7 cellular contexts compared by ENCODE assay signal in the genomic region with DNA sequence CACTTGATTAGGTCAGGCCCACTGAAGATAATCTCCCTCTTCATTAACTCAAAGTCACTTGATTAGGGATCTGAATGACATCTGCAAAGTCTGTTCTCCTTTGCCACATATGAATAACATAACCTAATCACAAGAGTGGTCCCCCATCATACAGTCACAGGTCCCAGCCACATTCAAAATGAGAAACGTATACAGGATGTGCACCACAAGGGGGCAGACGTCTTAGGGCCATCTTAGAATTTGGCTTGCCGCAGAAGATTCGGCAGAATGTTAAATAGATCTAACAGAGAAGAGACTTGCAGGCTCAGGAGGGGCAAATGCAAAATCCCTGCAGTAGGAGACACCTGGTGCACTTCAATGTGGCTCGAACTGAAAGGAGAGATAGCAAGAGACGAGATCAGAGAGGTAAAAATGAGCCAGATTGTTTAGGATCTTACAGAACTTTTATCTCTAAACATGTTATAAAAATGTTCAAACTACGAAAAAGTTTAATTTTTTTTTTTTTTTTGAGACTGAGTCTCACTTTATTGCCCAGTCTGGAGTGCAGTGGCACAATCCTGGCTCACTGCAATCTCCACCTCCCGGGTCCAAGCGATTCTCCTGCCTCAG. TPM values are rescaled to one million over a fixed set of nuclear protein-coding genes. Genes with fewer than 3 reads are reported as not detected.
DNase-seq lines count a peak whose midpoint lies in the region; ATAC-seq and TF ChIP-seq lines count a peak whose summit lies in the region.

No MANE protein-coding gene starts in this region.

- intact Hi-C loops in spleen (cut with DNase I; ENCODE audit: low total_unique reads): no loop called here

- peak; percentile 55 for DNase-seq in GM13976 (ENCODE audit: low spot score)
- DNase-seq in RKO (ENCODE audit: low spot score): peak; percentile 49
- peak; percentile 47 for DNase-seq in activated T-helper 9 cell treated with anti-CD3 and anti-CD28 coated beads, Interleukin-2, amount 50 U/mL, for 16 hours (ENCODE audit: low read depth)
- DNase-seq in glomerular visceral epithelial cell (ENCODE audit: extremely low spot score): peak; percentile 27
- peak; percentile 19 for DNase-seq in spleen
- no peak for DNase-seq in kidney glomerular epithelial cell (lab: John Stamatoyannopoulos, UW)

- peak; percentile 50 for TF ChIP-seq CTCF in GM13976 (IDR thresholded peaks at IDR 0.05; ENCODE audit: borderline replicate concordance, control extremely low read depth, extremely low read depth, insufficient read depth, missing control alignments)
- peak in 10 of 11 experiments; percentile 34 to 73 (median 57) for TF ChIP-seq CTCF in spleen (IDR thresholded peaks at IDR 0.05 in 8 of 11, conservative IDR thresholded peaks at IDR 0.05 in 3 of 11)

- peak; percentile 79 for ATAC-seq in HG02884 (IDR thresholded peaks at IDR 0.05; ENCODE audit: unreplicated experiment)

- no peaks in the 10 kb centered on the region for H3K36me3 ChIP-seq in spleen

- H3K4me3 ChIP-seq in spleen: no peak overlapping the region

- H3K27me3 ChIP-seq in spleen (replicated peaks in 1 of 7): no peaks in the 10 kb centered on the region

- no peaks in the 10 kb centered on the region for H3K9me3 ChIP-seq in spleen

- peaks cover 0 to 5% (median 0%) of the 10 kb centered on the region in 6 donors for H3K4me1 ChIP-seq in spleen

- no peak for TF ChIP-seq POLR2A in spleen (IDR thresholded peaks at IDR 0.05)

- 42 to 55% (median 45%) methylated on average over 9 of the region's 9 CpGs for WGBS in spleen, 5 donors

- no peak overlapping the region for H3K27ac ChIP-seq in spleen

- in situ Hi-C loops in GM13976 (cut with MboI; ENCODE audit: low sequenced_read_pairs, unreplicated experiment): no loop called here

RNA-seq across cellular contexts. Expression of gene SMC3, which starts 10.4 kb away (rescaled TPM):
- total RNA-seq in spleen: 10 to 100 TPM; 32.4 to 41.2 (median 35.0) TPM
- 10 to 100 TPM; 10.4 to 16.7 (median 13.9) TPM for polyA plus RNA-seq in spleen

RNA-seq across cellular contexts. Expression of gene DUSP5, which starts 59.4 kb away (rescaled TPM):
- 10 to 100 TPM; 17.2 to 71.8 (median 35.6) TPM for total RNA-seq in spleen
- polyA plus RNA-seq in spleen: 10 to 100 TPM in 2 of 3 donors, 1 to 10 TPM in 1; 9.7 to 17.2 (median 15.7) TPM
